Comparison of ENCODE assay signal across 10 cellular contexts in the genomic region with DNA sequence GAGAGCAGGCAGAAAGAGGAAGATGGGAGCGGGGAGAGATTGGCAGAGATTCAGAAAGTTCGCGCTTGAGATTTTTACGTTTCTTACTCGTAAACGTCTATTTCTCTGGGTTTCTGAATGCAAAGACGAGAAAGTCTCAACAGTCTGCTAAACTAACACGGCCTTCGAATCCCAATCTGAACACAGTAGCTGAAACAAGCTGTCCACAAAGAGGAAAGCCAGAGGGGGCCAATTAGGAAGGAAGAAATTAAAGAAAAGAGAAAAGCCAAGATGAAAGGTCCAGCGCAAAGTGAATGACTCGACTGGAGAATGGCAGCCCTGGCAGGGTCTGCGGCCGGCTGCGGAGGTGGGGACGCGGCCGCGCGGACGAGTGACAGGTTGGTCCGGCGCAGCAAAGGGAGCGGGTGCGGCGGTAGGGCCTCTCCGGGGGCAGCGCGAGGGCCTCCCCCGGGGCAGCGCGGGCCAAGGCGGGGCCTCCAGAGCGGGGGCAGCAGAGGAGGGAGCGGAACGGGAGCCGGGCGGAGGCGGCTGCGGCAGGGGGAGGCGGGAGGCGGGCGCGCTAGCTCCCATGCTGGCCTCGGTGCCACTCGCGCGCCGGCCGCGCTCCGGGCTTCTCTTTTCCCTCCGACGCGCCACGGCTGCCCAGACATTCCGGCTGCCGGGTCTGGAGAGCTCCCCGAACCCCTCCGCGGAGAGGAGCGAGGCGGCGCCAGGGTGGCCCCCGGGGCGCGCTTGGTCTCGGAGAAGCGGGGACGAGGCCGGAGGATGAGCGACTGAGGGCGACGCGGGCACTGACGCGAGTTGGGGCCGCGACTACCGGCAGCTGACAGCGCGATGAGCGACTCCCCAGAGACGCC. TPM values are rescaled to one million over a fixed set of nuclear protein-coding genes. Genes with fewer than 3 reads are reported as not detected.
DNase-seq lines count a peak whose midpoint lies in the region; ATAC-seq and TF ChIP-seq lines count a peak whose summit lies in the region.
"Had no signal": no experiment of that assay in that cellular context is flagged by ENCODE, and none has a peak within 500 bp of the region (broad histone marks: within the 10 kb centered on the region; RNA-seq: fewer than 3 reads in every experiment).

A gene (plus strand): TSS at position 557 of the 857 bp plus-strand sequence. CDS start 1,798 bp downstream, outside the sequence.

- no peak for DNase-seq in activated CD8-positive, alpha-beta memory T cell treated with anti-CD3 and anti-CD28 coated beads, Interleukin-2, amount 10 ng/mL, durations not matched to agents 7 days and 5 days
- DNase-seq in activated CD8-positive, alpha-beta memory T cell treated with anti-CD3 and anti-CD28 coated beads for 24 hours: no peak
- peak in 1 of 2 experiments; percentile 45 for DNase-seq in mesothelial cell of epicardium (ENCODE audit: low spot score in 2 of 2, unreplicated experiment in 2 of 2)
- no peak for DNase-seq in hepatic stellate cell (ENCODE audit: low spot score)
- DNase-seq in NCI-H2171 treated with DMSO at 0.1 percent for 48 hours (lab: John Stamatoyannopoulos, UW): no peak
- DNase-seq: activated T-cell treated with anti-CD3 and anti-CD28 coated beads, Interleukin-2, amount 50 U/mL, for 4 hours had no signal

- peaks cover 59% of the 10 kb centered on the region for H3K27me3 Mint-ChIP-seq in activated CD8-positive, alpha-beta memory T cell treated with anti-CD3 and anti-CD28 coated beads, Interleukin-2, amount 10 ng/mL, durations not matched to agents 7 days and 5 days
- H3K27me3 Mint-ChIP-seq in dendritic cell treated with granulocyte-macrophage colony-stimulating factor and Interleukin-4, amounts not matched to agents 40 ng/mL and 50 ng/mL, for 4 days: peaks cover 81% of the 10 kb centered on the region
- peaks cover 88% of the 10 kb centered on the region for H3K27me3 Mint-ChIP-seq in mesothelial cell of epicardium (ENCODE audit: low read depth)

- H3K27ac Mint-ChIP-seq in activated CD8-positive, alpha-beta memory T cell treated with anti-CD3 and anti-CD28 coated beads, Interleukin-2, amount 10 ng/mL, durations not matched to agents 7 days and 5 days: peak within 1 kb of the TSS; percentile 61
- no peak within 1 kb of the TSS for H3K27ac Mint-ChIP-seq in dendritic cell treated with granulocyte-macrophage colony-stimulating factor and Interleukin-4, amounts not matched to agents 40 ng/mL and 50 ng/mL, for 4 days
- H3K27ac Mint-ChIP-seq in mesothelial cell of epicardium: peak within 1 kb of the TSS; percentile 66

- CTCF ChIA-PET in activated CD8-positive, alpha-beta memory T cell treated with anti-CD3 and anti-CD28 coated beads, Interleukin-2, amount 10 ng/mL, durations not matched to agents 7 days and 5 days (lab: Charles Lee): no interaction called here

- no peak for ATAC-seq in activated CD8-positive, alpha-beta memory T cell treated with anti-CD3 and anti-CD28 coated beads, Interleukin-2, amount 10 ng/mL, durations not matched to agents 7 days and 5 days
- no peak for ATAC-seq in HG03095 (IDR thresholded peaks at IDR 0.05; ENCODE audit: unreplicated experiment)

- intact Hi-C loops in dendritic cell treated with granulocyte-macrophage colony-stimulating factor and Interleukin-4, amounts not matched to agents 40 ng/mL and 50 ng/mL, for 4 days (cut with micrococcal nuclease): no loop called here

- H3K36me3 Mint-ChIP-seq in activated CD8-positive, alpha-beta memory T cell treated with anti-CD3 and anti-CD28 coated beads, Interleukin-2, amount 10 ng/mL, durations not matched to agents 7 days and 5 days: peaks cover 6% of the 10 kb centered on the region
- no peaks in the 10 kb centered on the region for H3K36me3 Mint-ChIP-seq in dendritic cell treated with granulocyte-macrophage colony-stimulating factor and Interleukin-4, amounts not matched to agents 40 ng/mL and 50 ng/mL, for 4 days (ENCODE audit: low read depth)
- H3K36me3 Mint-ChIP-seq in mesothelial cell of epicardium: no peaks in the 10 kb centered on the region

- no peak for TF ChIP-seq CTCF in mesothelial cell of epicardium (IDR thresholded peaks at IDR 0.05; ENCODE audit: unreplicated experiment)

- peaks cover 5% of the 10 kb centered on the region for H3K4me1 Mint-ChIP-seq in activated CD8-positive, alpha-beta memory T cell treated with anti-CD3 and anti-CD28 coated beads, Interleukin-2, amount 10 ng/mL, durations not matched to agents 7 days and 5 days
- peaks cover 17% of the 10 kb centered on the region for H3K4me1 Mint-ChIP-seq in dendritic cell treated with granulocyte-macrophage colony-stimulating factor and Interleukin-4, amounts not matched to agents 40 ng/mL and 50 ng/mL, for 4 days (ENCODE audit: low read depth)
- peaks cover 13% of the 10 kb centered on the region for H3K4me1 Mint-ChIP-seq in mesothelial cell of epicardium

- H3K4me3 Mint-ChIP-seq in activated CD8-positive, alpha-beta memory T cell treated with anti-CD3 and anti-CD28 coated beads, Interleukin-2, amount 10 ng/mL, durations not matched to agents 7 days and 5 days: no peak within 1 kb of the TSS
- peak within 1 kb of the TSS; percentile 52 for H3K4me3 Mint-ChIP-seq in dendritic cell treated with granulocyte-macrophage colony-stimulating factor and Interleukin-4, amounts not matched to agents 40 ng/mL and 50 ng/mL, for 4 days
- peak within 1 kb of the TSS; percentile 86 for H3K4me3 Mint-ChIP-seq in mesothelial cell of epicardium
- H3K4me3 Mint-ChIP-seq: activated T-cell treated with anti-CD3 and anti-CD28 coated beads, Interleukin-2, amount 50 U/mL, for 4 hours had no signal

- peak within 1 kb of the TSS; percentile 36 for H3K4me3 ChIP-seq in urinary bladder (ENCODE audit: low read depth, low read length)

- H3K36me3 ChIP-seq in urinary bladder (ENCODE audit: insufficient read depth): no peaks in the 10 kb centered on the region

- no peaks in the 10 kb centered on the region for H3K9me3 Mint-ChIP-seq in activated CD8-positive, alpha-beta memory T cell treated with anti-CD3 and anti-CD28 coated beads, Interleukin-2, amount 10 ng/mL, durations not matched to agents 7 days and 5 days (ENCODE audit: low read depth)
- no peaks in the 10 kb centered on the region for H3K9me3 Mint-ChIP-seq in dendritic cell treated with granulocyte-macrophage colony-stimulating factor and Interleukin-4, amounts not matched to agents 40 ng/mL and 50 ng/mL, for 4 days
- no peaks in the 10 kb centered on the region for H3K9me3 Mint-ChIP-seq in mesothelial cell of epicardium
- H3K9me3 Mint-ChIP-seq: activated T-cell treated with anti-CD3 and anti-CD28 coated beads, Interleukin-2, amount 50 U/mL, for 4 hours had no signal

- peaks cover 7% of the 10 kb centered on the region for H3K4me1 ChIP-seq in urinary bladder (ENCODE audit: insufficient read depth)

- no peak within 1 kb of the TSS for H3K27ac ChIP-seq in urinary bladder (ENCODE audit: low read depth)

- WGBS in urinary bladder: under 1% methylated on average over 83 of the region's 83 CpGs

RNA-seq across cellular contexts. Expression of the gene that starts here (rescaled TPM):
- not detected for total RNA-seq in activated CD8-positive, alpha-beta memory T cell treated with anti-CD3 and anti-CD28 coated beads, Interleukin-2, amount 10 ng/mL, durations not matched to agents 7 days and 5 days
- total RNA-seq in mesothelial cell of epicardium (0.27 to 0.32 TPM (median 0.29 TPM) in 3 replicates), urinary bladder (0.11 TPM)
- 0.01 TPM for polyA plus RNA-seq in urinary bladder
- total RNA-seq: activated T-cell treated with anti-CD3 and anti-CD28 coated beads, Interleukin-2, amount 50 U/mL, for 4 hours had no signal
- polyA plus RNA-seq: BJ had no signal
